ENCODE assay signal across 9 cellular contexts in genomic region chr1:24321150-24321549, GRCh38. TPM values are rescaled to one million over a fixed set of nuclear protein-coding genes. Genes with fewer than 3 reads are reported as not detected.
DNase-seq lines count a peak whose midpoint lies in the region; ATAC-seq, FAIRE-seq and TF ChIP-seq lines count a peak whose summit lies in the region.
"Had no signal": no experiment of that assay in that cellular context is flagged by ENCODE, and none has a peak within 500 bp of the region (broad histone marks: within the 10 kb centered on the region; RNA-seq: fewer than 3 reads in every experiment).

No MANE protein-coding gene starts in this region.

- TF ChIP-seq POLR2A in esophagus squamous epithelium (IDR thresholded peaks at IDR 0.05) = no peak

- no peaks in the 10 kb centered on the region for H3K36me3 Mint-ChIP-seq in T-cell

- peaks cover 21% of the 10 kb centered on the region for H3K4me1 ChIP-seq in HEK293 (ENCODE audit: control insufficient read depth, insufficient read depth, low read length)
- H3K4me1 ChIP-seq in esophagus squamous epithelium = peaks cover 24 to 100% (median 46%) of the 10 kb centered on the region in 3 donors
- peaks cover 13 to 34% (median 19%) of the 10 kb centered on the region in 3 donors for H3K4me1 ChIP-seq in skeletal muscle tissue (ENCODE audit: control insufficient read depth in 3 of 3, insufficient read depth in 3 of 3, low read length in 3 of 3)
- H3K4me1 ChIP-seq: parathyroid adenoma had no signal

- POLR2A ChIA-PET in HEK293 (lab: Yijun Ruan, JAX) = interaction anchor here (0.6 to 2.3 kb wide), 8 partner anchors 9 to 177 kb away, joined by 3 to 13 read pairs (median 6); no protein-coding TSS in a partner anchor
- POLR2A ChIA-PET in T-cell (lab: Charles Lee) = no interaction called here

- H3K27ac ChIP-seq in HEK293 (ENCODE audit: extremely low read depth, low read depth, low read length) = peak overlapping the region; percentile 93
- H3K27ac ChIP-seq in esophagus squamous epithelium = peak overlapping the region; percentile 89 to 97 (median 94)
- H3K27ac ChIP-seq in skeletal muscle tissue (ENCODE audit: low read depth, low read length) = peak overlapping the region; percentile 28
- H3K27ac ChIP-seq: parathyroid adenoma had no signal

- no peak; the same call in 1 of the 2 replicates for TF ChIP-seq CTCF in HEK293 (tag by site-specific recombination; IDR thresholded peaks at IDR 0.05)
- TF ChIP-seq CTCF in esophagus squamous epithelium (IDR thresholded peaks at IDR 0.05) = no peak
- TF ChIP-seq CTCF in D721Med (IDR thresholded peaks at IDR 0.05; ENCODE audit: insufficient read depth, missing control alignments) = no peak

- H3K4me1 Mint-ChIP-seq in T-cell = peaks cover 42 to 48% (median 46%) of the 10 kb centered on the region in 3 donors

- FAIRE-seq in D721Med (lab: Jason Lieb, UNC) = no peak

- peak overlapping the region in 2 of 3 donors; percentile 76 to 85 for H3K9ac ChIP-seq in skeletal muscle tissue (ENCODE audit: low read depth in 1 of 3, low read length in 3 of 3)
- H3K9ac ChIP-seq: parathyroid adenoma had no signal

- CTCF ChIA-PET in HEK293 (lab: Yijun Ruan, JAX) (interaction anchor here (0.5 to 7.5 kb wide), 14 partner anchors 7 to 824 kb away, joined by 3 to 54 read pairs (median 4); no protein-coding TSS in a partner anchor), T-cell (lab: Charles Lee) (interaction anchor here in 1 of 2 donors (1.1 kb wide), 1 partner anchor 94 kb away, joined by 3 read pairs; the partner anchor contains the start of gene NIPAL3)

- H3K27me3 ChIP-seq in esophagus squamous epithelium = peaks cover 0 to 36% (median 0%) of the 10 kb centered on the region in 4 donors
- peaks cover 5 to 37% (median 12%) of the 10 kb centered on the region in 3 donors for H3K27me3 ChIP-seq in skeletal muscle tissue (ENCODE audit: control insufficient read depth in 3 of 3, insufficient read depth in 3 of 3, low read length in 3 of 3)

- no peaks in the 10 kb centered on the region for H3K9me3 ChIP-seq in HEK293 (ENCODE audit: control insufficient read depth, insufficient read depth, low read depth, low read length)
- H3K9me3 ChIP-seq in esophagus squamous epithelium = no peaks in the 10 kb centered on the region
- H3K9me3 ChIP-seq in skeletal muscle tissue (ENCODE audit: control insufficient read depth in 3 of 3, low read length in 3 of 3) = no peaks in the 10 kb centered on the region

- peak in 1 of 34 experiments; percentile 8 for DNase-seq in T-cell
- no peak for DNase-seq in esophagus squamous epithelium (lab: John Stamatoyannopoulos, UW)
- DNase-seq in D721Med (ENCODE audit: insufficient read length, low spot score) = no peak
- DNase-seq: SHP77 treated with DMSO at 0.1 percent for 48 hours had no signal

- no peak overlapping the region for H3K27ac Mint-ChIP-seq in T-cell

- H3K4me3 Mint-ChIP-seq in T-cell = peak overlapping the region; percentile 32 to 87 (median 50)

- intact Hi-C loops in esophagus squamous epithelium (cut with DNase I) = loop anchor here (5.0 to 10.0 kb wide), 2 partner anchors 61 to 116 kb away; no protein-coding TSS in a partner anchor

- H3K36me3 ChIP-seq in HEK293 (ENCODE audit: control insufficient read depth in 2 of 2, insufficient read depth in 1 of 2, low read length in 2 of 2) (no peaks in the 10 kb centered on the region), esophagus squamous epithelium (no peaks in the 10 kb centered on the region), skeletal muscle tissue (ENCODE audit: control insufficient read depth in 3 of 3, insufficient read depth in 3 of 3, low read length in 3 of 3) (no peaks in the 10 kb centered on the region)

- ATAC-seq in T-cell (replicated peaks in 1 of 4) = no peak
- ATAC-seq in GM21390 (IDR thresholded peaks at IDR 0.05; ENCODE audit: unreplicated experiment) = no peak
- ATAC-seq in HG02973 (IDR thresholded peaks at IDR 0.05; ENCODE audit: unreplicated experiment) = no peak

- H3K4me3 ChIP-seq in HEK293 (ENCODE audit: low read depth, low read length) = peak overlapping the region; percentile 40
- peak overlapping the region; percentile 55 to 70 (median 68) for H3K4me3 ChIP-seq in esophagus squamous epithelium
- peak overlapping the region; percentile 41 to 76 (median 72) for H3K4me3 ChIP-seq in skeletal muscle tissue (ENCODE audit: low read length in 3 of 3)

- WGBS in esophagus squamous epithelium, 2 donors = 61 to 70% methylated on average over 2 to 3 of the region's 7 CpGs

- H3K9me3 Mint-ChIP-seq in T-cell = no peaks in the 10 kb centered on the region

- peaks cover 13 to 55% of the 10 kb centered on the region in 2 donors for H3K27me3 Mint-ChIP-seq in T-cell

TF ChIP-seq in HEK293, 187 proteins besides CTCF, POLR2A, EP300 and RAD21:
- no peak for TF ChIP-seq GLI4 (tag by site-specific recombination; IDR thresholded peaks at IDR 0.05)
- TF ChIP-seq ZNF26 (tag by site-specific recombination; IDR thresholded peaks at IDR 0.05) = no peak
- TF ChIP-seq OSR2 (tag by site-specific recombination; IDR thresholded peaks at IDR 0.05) = peak; percentile 78
- no peak for TF ChIP-seq SETDB1 (IDR thresholded peaks at IDR 0.05; ENCODE audit: insufficient read length, low read length)

RNA-seq across cellular contexts. Expression of gene GRHL3, which starts 2.0 kb away (rescaled TPM):
- total RNA-seq in T-cell = not detected
- 100 to 1,000 TPM in 2 of 4 donors, 10 to 100 TPM in 2; 77.6 to 179 (median 115) TPM for total RNA-seq in esophagus squamous epithelium
- total RNA-seq in skeletal muscle tissue = not detected

Comparison
In these comparisons a context has a peak if more than half of its experiments do, and no peak if none do; other contexts are left out.
1. H3K27ac ChIP-seq: peak in every context shown above with its lines; median percentile 94 in esophagus squamous epithelium; 93 in HEK293; 28 in skeletal muscle tissue.
2. RNA of gene GRHL3, which starts 2.0 kb away (total RNA-seq): 77.6 to 179 TPM in esophagus squamous epithelium; not detected in T-cell and not detected in skeletal muscle tissue (single experiment); every median in the first group is over 10 times any median in the second.
3. Peak in every context shown above with its lines, with median percentiles within 50 percentile points of each other: H3K4me3 ChIP-seq.